ENCODE assay signal across 11 cellular contexts in the genomic region with DNA sequence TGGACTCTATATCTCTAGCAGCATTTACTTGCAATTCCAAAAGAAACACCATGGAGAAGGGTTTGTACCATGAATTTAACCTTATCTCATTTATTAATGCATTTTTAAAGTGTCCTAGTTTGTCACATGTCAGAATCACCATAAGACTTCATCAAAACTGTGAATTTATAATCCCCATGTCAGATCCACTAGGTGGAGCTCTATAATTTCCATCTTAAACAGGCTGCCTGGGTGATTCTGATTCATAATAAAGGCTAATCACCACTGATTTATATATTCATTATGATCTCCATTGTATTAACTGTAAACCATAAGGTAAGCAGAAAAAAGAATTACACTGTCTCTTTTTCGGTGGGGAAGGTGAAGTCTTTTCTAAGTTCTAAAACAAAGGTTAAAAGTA. TPM values are rescaled to one million over a fixed set of nuclear protein-coding genes. Genes with fewer than 3 reads are reported as not detected.
DNase-seq lines count a peak whose midpoint lies in the region; ATAC-seq, FAIRE-seq and TF ChIP-seq lines count a peak whose summit lies in the region.
"Had no signal": no experiment of that assay in that cellular context is flagged by ENCODE, and none has a peak within 500 bp of the region (broad histone marks: within the 10 kb centered on the region; RNA-seq: fewer than 3 reads in every experiment).

No MANE protein-coding gene starts in this region.

- no peak for ATAC-seq in RWPE2 (ENCODE audit: low read depth)
- no peak for ATAC-seq in gastroesophageal sphincter

- H3K27ac ChIP-seq in RWPE2 (ENCODE audit: poor library complexity, severe bottlenecking) (no peak overlapping the region), gastroesophageal sphincter (no peak overlapping the region)
- H3K27ac ChIP-seq: neutrophil had no signal

- FAIRE-seq in GM12891 (lab: Jason Lieb, UNC): peak; percentile 59

- no peaks in the 10 kb centered on the region for H3K4me1 ChIP-seq in RWPE2 (ENCODE audit: insufficient read depth, poor library complexity, severe bottlenecking)
- no peaks in the 10 kb centered on the region for H3K4me1 ChIP-seq in gastroesophageal sphincter

- H3K4me3 ChIP-seq in AG09309 (ENCODE audit: control insufficient read depth, low read depth, low read length): no peak overlapping the region
- H3K4me3 ChIP-seq in RWPE2 (ENCODE audit: severe bottlenecking): no peak overlapping the region
- no peak overlapping the region for H3K4me3 ChIP-seq in gastroesophageal sphincter

- peak; percentile 47 for TF ChIP-seq CTCF in AG09309 (IDR thresholded peaks at IDR 0.05; ENCODE audit: control insufficient read depth, insufficient read depth, low read depth, low read length, missing control alignments)
- TF ChIP-seq CTCF in RWPE2 (IDR thresholded peaks at IDR 0.05; ENCODE audit: poor library complexity, severe bottlenecking): peak; percentile 48
- peak in 1 of 4 experiments; percentile 36 for TF ChIP-seq CTCF in gastroesophageal sphincter (IDR thresholded peaks at IDR 0.05)

- DNase-seq in AG09309 (ENCODE audit: low read depth) (no peak), GM12891 (ENCODE audit: insufficient read length, low spot score) (no peak), RWPE2 (ENCODE audit: low spot score) (no peak), hepatic stellate cell (ENCODE audit: low spot score) (peak; percentile 20), NCI-H446 treated with DMSO at 0.1 percent for 48 hours (lab: John Stamatoyannopoulos, UW) (no peak), HuH-7.5 (ENCODE audit: low spot score) (no peak)
- DNase-seq in activated effector memory CD4-positive, alpha-beta T cell treated with anti-CD3 and anti-CD28 coated beads, Interleukin-2, amount 50 U/mL, for 16 hours: no peak
- DNase-seq: effector CD4-positive, alpha-beta T cell; NCI-H345 had no signal

- TF ChIP-seq POLR2A in GM12891 (IDR thresholded peaks at IDR 0.05; ENCODE audit: low read depth, low read length): no peak
- TF ChIP-seq POLR2A in gastroesophageal sphincter (IDR thresholded peaks at IDR 0.05): no peak

- H3K27me3 ChIP-seq in RWPE2 (ENCODE audit: insufficient read depth, poor library complexity, severe bottlenecking) (no peaks in the 10 kb centered on the region), gastroesophageal sphincter (no peaks in the 10 kb centered on the region)

- TF ChIP-seq EP300 in gastroesophageal sphincter (IDR thresholded peaks at IDR 0.05): no peak

- 29 to 33% methylated on average over 1 of the region's 1 CpG for WGBS in gastroesophageal sphincter (ENCODE audit: low coverage in 1 of 2), 2 donors

- H3K36me3 ChIP-seq in RWPE2 (ENCODE audit: low read depth) (no peaks in the 10 kb centered on the region), gastroesophageal sphincter (no peaks in the 10 kb centered on the region)
- H3K36me3 ChIP-seq: neutrophil had no signal

- H3K9me3 ChIP-seq in RWPE2 (ENCODE audit: severe bottlenecking): no peaks in the 10 kb centered on the region
- no peaks in the 10 kb centered on the region for H3K9me3 ChIP-seq in gastroesophageal sphincter
- H3K9me3 ChIP-seq: neutrophil had no signal

TF ChIP-seq in GM12891, 5 proteins besides CTCF, POLR2A, EP300 and RAD21:
- TF ChIP-seq POU2F2 (IDR thresholded peaks at IDR 0.05; ENCODE audit: low read depth, low read length): no peak
- no peak for TF ChIP-seq TAF1 (IDR thresholded peaks at IDR 0.05; ENCODE audit: low read depth, low read length)
- no peak for TF ChIP-seq SPI1 (IDR thresholded peaks at IDR 0.05; ENCODE audit: low read depth, low read length)
- no peak for TF ChIP-seq POLR2AphosphoS5 (IDR thresholded peaks at IDR 0.05; ENCODE audit: low read depth, low read length)
- TF ChIP-seq PAX5 (IDR thresholded peaks at IDR 0.05; ENCODE audit: insufficient read depth, low read length, severe bottlenecking): no peak

RNA-seq across cellular contexts. Expression of a gene that starts 4.0 kb away (rescaled TPM):
- 1.5 TPM for polyA plus RNA-seq in GM12891 (2012; ENCODE audit: low read depth, missing spikeins)
- 10 to 100 TPM; 25.3 to 40.4 (median 34.4) TPM for total RNA-seq in gastroesophageal sphincter

RNA-seq across cellular contexts. Expression of a gene that starts 12.8 kb away (rescaled TPM):
- polyA plus RNA-seq in GM12891 (2012; ENCODE audit: low read depth, missing spikeins): not detected
- 1 to 10 TPM in 1 of 4 donors, under 1 TPM in 1, not detected in 2; 0.39 to 1.3 TPM for total RNA-seq in gastroesophageal sphincter

RNA-seq across cellular contexts. Expression of a gene that starts 26.3 kb away (rescaled TPM):
- 1.7 TPM for polyA plus RNA-seq in GM12891 (2012; ENCODE audit: low read depth, missing spikeins)
- 1 to 10 TPM in 3 of 4 donors, not detected in 1; 2.2 to 4.9 (median 4.8) TPM for total RNA-seq in gastroesophageal sphincter
